Comparison of ENCODE assay signal across 8 cellular contexts in the genomic region with DNA sequence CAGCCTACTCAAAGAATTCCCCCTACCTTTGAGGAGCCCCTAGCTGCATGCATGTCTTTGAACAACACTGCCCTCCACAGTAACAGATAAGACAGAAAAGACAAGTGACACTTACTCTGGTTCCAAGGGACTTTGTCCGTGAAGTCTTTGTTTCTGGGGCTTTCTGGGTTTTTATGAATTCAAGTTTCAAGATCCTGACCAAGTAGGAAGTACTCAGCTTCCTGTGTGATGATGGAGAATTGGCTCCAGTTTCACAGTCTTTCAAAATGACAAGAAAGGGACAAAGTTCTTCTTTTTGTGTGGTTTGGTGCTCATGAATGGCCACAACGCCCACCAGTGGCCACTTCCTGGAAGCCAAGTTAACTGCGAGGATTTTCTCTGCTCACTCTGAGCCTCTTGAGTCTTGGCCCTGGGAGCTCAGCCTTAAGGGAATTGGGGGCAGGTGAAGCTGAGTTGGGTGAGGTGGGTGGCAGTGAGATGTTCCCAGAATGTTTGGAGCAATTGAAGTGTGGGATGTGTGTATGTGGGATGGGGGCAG.
DNase-seq lines count a peak whose midpoint lies in the region; ATAC-seq and TF ChIP-seq lines count a peak whose summit lies in the region.

A gene (minus strand): TSS at position 147 of the 538 bp plus-strand sequence. CDS start 4,000 bp downstream, outside the sequence.

- peak within 1 kb of the TSS; percentile 50 for H3K4me3 ChIP-seq in HL-60 (replicated peaks; ENCODE audit: insufficient read depth, low read length)
- H3K4me3 ChIP-seq in neutrophil (ENCODE audit: low read depth in 1 of 2, low read length in 1 of 2) = peak within 1 kb of the TSS; percentile 62 to 66

- H3K9me3 ChIP-seq in neutrophil = no peaks in the 10 kb centered on the region

- H3K27ac ChIP-seq in HL-60 (replicated peaks) (peak within 1 kb of the TSS; percentile 83), neutrophil (peak within 1 kb of the TSS; percentile 96)

- DNase-seq in AG08395 (ENCODE audit: low spot score) (peak; percentile 24), HL-60 (ENCODE audit: low read depth in 1 of 2, low spot score in 1 of 2) (peak; percentile 65 to 88), fibroblast of peridontal ligament (ENCODE audit: extremely low read depth) (peak; percentile 81), SHP77 treated with DMSO at 0.1 percent for 48 hours (lab: John Stamatoyannopoulos, UW) (no peak)
- peak; percentile 59 to 74 for DNase-seq in activated CD4-positive, alpha-beta T cell treated with anti-CD3 and anti-CD28 coated beads, Interleukin-2, amount 50 U/mL, for 48 hours

- TF ChIP-seq CTCF in HL-60 (IDR thresholded peaks at IDR 0.05; ENCODE audit: insufficient read depth, low read length) (peak; percentile 88), neutrophil (IDR thresholded peaks at IDR 0.05) (peak; percentile 83)

- H3K36me3 ChIP-seq in neutrophil = peaks cover 13% of the 10 kb centered on the region

- ATAC-seq in GM18511 (IDR thresholded peaks at IDR 0.05; ENCODE audit: unreplicated experiment) (peak; percentile 79), HG03039 (IDR thresholded peaks at IDR 0.05; ENCODE audit: unreplicated experiment) (no peak)

- H3K27me3 ChIP-seq in HL-60 (ENCODE audit: insufficient read depth, poor library complexity, severe bottlenecking) = no peaks in the 10 kb centered on the region
- H3K27me3 ChIP-seq in neutrophil = no peaks in the 10 kb centered on the region

- H3K4me1 ChIP-seq in neutrophil (ENCODE audit: control insufficient read depth in 1 of 2, insufficient read depth in 1 of 2, low read depth in 1 of 2, low read length in 1 of 2) = peaks cover 53 to 69% of the 10 kb centered on the region in 2 experiments
